ENCODE assay signal across 1 cellular context in the genomic region with DNA sequence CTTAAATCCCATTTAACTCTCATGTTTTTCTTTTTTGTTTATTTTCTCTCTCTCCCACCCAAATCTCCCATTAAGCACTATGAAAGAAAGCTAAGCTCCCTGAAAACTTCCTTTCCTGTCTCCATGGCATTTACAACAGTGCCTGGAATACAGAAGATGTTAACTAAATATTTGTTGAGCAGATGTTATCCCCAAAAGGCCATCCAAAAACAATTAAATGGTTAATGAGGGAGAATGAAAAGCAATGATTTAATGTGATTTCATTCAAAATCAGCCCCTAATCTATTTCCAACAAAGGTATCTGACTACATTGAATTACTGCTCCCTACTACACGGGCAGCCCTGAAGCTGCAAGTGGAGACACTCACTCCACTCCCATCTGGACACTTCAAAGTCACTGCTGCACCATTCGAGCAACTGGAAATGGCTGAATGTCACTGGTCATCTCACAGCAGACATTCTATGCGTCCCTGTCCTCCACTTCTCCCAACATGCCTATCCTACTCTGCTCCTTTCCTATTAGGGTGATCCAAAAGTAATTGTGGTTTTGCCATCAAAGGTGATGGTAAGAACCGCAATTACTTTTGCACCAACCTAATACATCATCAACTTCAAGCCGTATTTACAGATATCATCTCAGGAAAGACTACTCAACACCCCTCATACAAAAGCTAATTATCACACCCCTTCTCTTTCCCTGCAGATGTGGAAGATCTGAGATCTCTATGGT.
TF ChIP-seq lines count a peak whose summit lies in the region.

No MANE protein-coding gene starts in this region.

TF ChIP-seq in IMR-90, 13 proteins besides CTCF, POLR2A, EP300 and RAD21:
- TF ChIP-seq SMC3 (IDR thresholded peaks at IDR 0.05; ENCODE audit: low read depth, low read length) (no peak), MAFK (IDR thresholded peaks at IDR 0.05; ENCODE audit: low read depth, low read length) (no peak), CHD1 (IDR thresholded peaks at IDR 0.05; ENCODE audit: low read depth, low read length) (no peak), MXI1 (IDR thresholded peaks at IDR 0.05; ENCODE audit: borderline replicate concordance, low read depth, low read length) (no peak), NFE2L2 (IDR thresholded peaks at IDR 0.05; ENCODE audit: low read depth, low read length) (no peak)
- TF ChIP-seq, protein P1, sequence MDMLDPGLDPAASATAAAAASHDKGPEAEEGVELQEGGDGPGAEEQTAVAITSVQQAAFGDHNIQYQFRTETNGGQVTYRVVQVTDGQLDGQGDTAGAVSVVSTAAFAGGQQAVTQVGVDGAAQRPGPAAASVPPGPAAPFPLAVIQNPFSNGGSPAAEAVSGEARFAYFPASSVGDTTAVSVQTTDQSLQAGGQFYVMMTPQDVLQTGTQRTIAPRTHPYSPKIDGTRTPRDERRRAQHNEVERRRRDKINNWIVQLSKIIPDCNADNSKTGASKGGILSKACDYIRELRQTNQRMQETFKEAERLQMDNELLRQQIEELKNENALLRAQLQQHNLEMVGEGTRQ (IDR thresholded peaks at IDR 0.05; ENCODE audit: low read depth, low read length), result no peak
